1 cellular context compared by ENCODE assay signal in genomic region chr22:40954095-40954494, GRCh38.
TF ChIP-seq lines count a peak whose summit lies in the region.

No MANE protein-coding gene starts in this region.

TF ChIP-seq in GM12878, 131 proteins besides CTCF, POLR2A, EP300 and RAD21:
- TF ChIP-seq, protein P1, sequence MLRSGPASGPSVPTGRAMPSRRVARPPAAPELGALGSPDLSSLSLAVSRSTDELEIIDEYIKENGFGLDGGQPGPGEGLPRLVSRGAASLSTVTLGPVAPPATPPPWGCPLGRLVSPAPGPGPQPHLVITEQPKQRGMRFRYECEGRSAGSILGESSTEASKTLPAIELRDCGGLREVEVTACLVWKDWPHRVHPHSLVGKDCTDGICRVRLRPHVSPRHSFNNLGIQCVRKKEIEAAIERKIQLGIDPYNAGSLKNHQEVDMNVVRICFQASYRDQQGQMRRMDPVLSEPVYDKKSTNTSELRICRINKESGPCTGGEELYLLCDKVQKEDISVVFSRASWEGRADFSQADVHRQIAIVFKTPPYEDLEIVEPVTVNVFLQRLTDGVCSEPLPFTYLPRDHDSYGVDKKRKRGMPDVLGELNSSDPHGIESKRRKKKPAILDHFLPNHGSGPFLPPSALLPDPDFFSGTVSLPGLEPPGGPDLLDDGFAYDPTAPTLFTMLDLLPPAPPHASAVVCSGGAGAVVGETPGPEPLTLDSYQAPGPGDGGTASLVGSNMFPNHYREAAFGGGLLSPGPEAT (IDR thresholded peaks at IDR 0.05; ENCODE audit: low read depth), result no peak
- no peak for TF ChIP-seq WRNIP1 (IDR thresholded peaks at IDR 0.05; ENCODE audit: borderline replicate concordance, low read depth, low read length)
- no peak for TF ChIP-seq SIX5 (IDR thresholded peaks at IDR 0.05; ENCODE audit: low read depth, low read length, severe bottlenecking)
- TF ChIP-seq EED (IDR thresholded peaks at IDR 0.05; ENCODE audit: low read depth), result no peak
- no peak for TF ChIP-seq SUZ12 (IDR thresholded peaks at IDR 0.05; ENCODE audit: unreplicated experiment)
- TF ChIP-seq CEBPB (IDR thresholded peaks at IDR 0.05; ENCODE audit: borderline replicate concordance in 1 of 2, low read depth in 2 of 2, low read length in 2 of 2), result no peak
- TF ChIP-seq TAF1 (IDR thresholded peaks at IDR 0.05; ENCODE audit: borderline replicate concordance, low read depth, low read length), result no peak
- no peak for TF ChIP-seq PKNOX1 (IDR thresholded peaks at IDR 0.05)
- no peak for TF ChIP-seq ATF2 (IDR thresholded peaks at IDR 0.05; ENCODE audit: low read length)
- no peak for TF ChIP-seq ZZZ3 (IDR thresholded peaks at IDR 0.05; ENCODE audit: control insufficient read depth, insufficient read length, low read depth)
- TF ChIP-seq IKZF1 (conservative IDR thresholded peaks at IDR 0.05), result no peak
- TF ChIP-seq CBX3 (IDR thresholded peaks at IDR 0.05; ENCODE audit: borderline replicate concordance, low read depth), result no peak
